18 cellular contexts compared by ENCODE assay signal in the genomic region with DNA sequence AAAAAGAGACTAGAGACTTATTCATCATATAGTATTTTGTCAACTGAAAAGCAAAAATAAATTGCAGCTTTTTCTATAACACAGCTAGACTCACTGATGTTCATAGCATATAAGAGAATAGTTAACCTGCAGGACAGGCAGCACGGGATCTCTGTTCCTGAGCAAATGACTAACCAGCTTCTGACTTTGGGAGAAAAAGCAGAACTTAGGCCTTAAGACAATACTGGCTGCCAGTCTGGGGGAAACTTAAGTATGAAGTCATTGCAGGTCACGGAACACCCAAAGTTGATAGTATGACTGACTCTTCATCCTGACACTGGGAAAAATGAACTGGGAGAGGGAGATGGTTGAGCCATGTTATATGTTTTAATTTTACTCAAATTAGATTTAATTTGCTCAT.
DNase-seq lines count a peak whose midpoint lies in the region; ATAC-seq lines count a peak whose summit lies in the region.
"Had no signal": no experiment of that assay in that cellular context is flagged by ENCODE, and none has a peak within 500 bp of the region (broad histone marks: within the 10 kb centered on the region; RNA-seq: fewer than 3 reads in every experiment).

No MANE protein-coding gene starts in this region.

- intact Hi-C loops in activated T-helper 1 cell treated with anti-CD3 and anti-CD28 coated beads, Interleukin-12 subunit alpha, Interleukin-12 subunit beta, Interleukin-2, Interleukin-4 antibody, amounts not matched to agents 30 ng/mL and 10 ng/mL and 1 ng/mL, durations not matched to agents 14 hours and 24 hours and 36 hours (cut with micrococcal nuclease) = no loop called here

- peaks cover 56% of the 10 kb centered on the region for H3K4me1 Mint-ChIP-seq in T-helper 1 cell treated with Interleukin-12 subunit alpha and Interleukin-12 subunit beta and Interleukin-4 antibody, amounts not matched to agents 30 μg/mL and 1 μg/mL, for 36 hours (ENCODE audit: low read depth)
- H3K4me1 Mint-ChIP-seq in activated T-helper 1 cell treated with anti-CD3 and anti-CD28 coated beads, Interleukin-12 subunit alpha, Interleukin-12 subunit beta, Interleukin-2, Interleukin-4 antibody, amounts not matched to agents 30 ng/mL and 10 ng/mL and 1 ng/mL, durations not matched to agents 14 hours and 24 hours and 36 hours (ENCODE audit: low read depth) = peaks cover 86% of the 10 kb centered on the region
- peaks cover 40% of the 10 kb centered on the region for H3K4me1 Mint-ChIP-seq in stimulated activated effector memory CD8-positive, alpha-beta T cell treated with anti-CD3 and anti-CD28 coated beads, Interleukin-12 subunit alpha, Interleukin-12 subunit beta, amount 100 ng/mL, for 72 hours
- peaks cover 52% of the 10 kb centered on the region for H3K4me1 Mint-ChIP-seq in activated CD8-positive, alpha-beta memory T cell treated with anti-CD3 and anti-CD28 coated beads, Interleukin-2, amount 10 ng/mL, durations not matched to agents 7 days and 5 days

- H3K27ac Mint-ChIP-seq in T-helper 1 cell treated with Interleukin-12 subunit alpha and Interleukin-12 subunit beta and Interleukin-4 antibody, amounts not matched to agents 30 μg/mL and 1 μg/mL, for 36 hours = peak overlapping the region; percentile 29
- H3K27ac Mint-ChIP-seq in activated T-helper 1 cell treated with anti-CD3 and anti-CD28 coated beads, Interleukin-12 subunit alpha, Interleukin-12 subunit beta, Interleukin-2, Interleukin-4 antibody, amounts not matched to agents 30 ng/mL and 10 ng/mL and 1 ng/mL, durations not matched to agents 14 hours and 24 hours and 36 hours = peak overlapping the region; percentile 67
- H3K27ac Mint-ChIP-seq in stimulated activated effector memory CD8-positive, alpha-beta T cell treated with anti-CD3 and anti-CD28 coated beads, Interleukin-12 subunit alpha, Interleukin-12 subunit beta, amount 100 ng/mL, for 72 hours = peak overlapping the region; percentile 4
- no peak overlapping the region for H3K27ac Mint-ChIP-seq in activated CD8-positive, alpha-beta memory T cell treated with anti-CD3 and anti-CD28 coated beads, Interleukin-2, amount 10 ng/mL, durations not matched to agents 7 days and 5 days

- DNase-seq in T-helper 1 cell (no peak), MV-4-11 (lab: John Stamatoyannopoulos, UW) (peak; percentile 78), NCI-H82 (lab: John Stamatoyannopoulos, UW) (no peak), occipital lobe (lab: John Stamatoyannopoulos, UW) (no peak)
- DNase-seq in activated T-helper 1 cell treated with anti-CD3 and anti-CD28 coated beads, Interleukin-12 subunit alpha, Interleukin-12 subunit beta, Interleukin-2, Interleukin-4 antibody, amounts not matched to agents 30 ng/mL and 10 ng/mL and 1 ng/mL, durations not matched to agents 14 hours and 24 hours and 36 hours (ENCODE audit: low spot score) = no peak
- DNase-seq in stimulated activated effector memory CD8-positive, alpha-beta T cell treated with anti-CD3 and anti-CD28 coated beads, Interleukin-12 subunit alpha, Interleukin-12 subunit beta, amount 100 ng/mL, for 72 hours (ENCODE audit: low spot score in 2 of 2) = no peak
- no peak for DNase-seq in activated CD8-positive, alpha-beta memory T cell treated with anti-CD3 and anti-CD28 coated beads, Interleukin-2, amount 10 ng/mL, durations not matched to agents 7 days and 5 days
- DNase-seq: C1 segment of cervical spinal cord, COR-L47, DMS153, EL, Karpas-422, NCI-H2107, NCI-H345, NCI-H69, SJCRH30 had no signal

- ATAC-seq in stimulated activated effector memory CD8-positive, alpha-beta T cell treated with anti-CD3 and anti-CD28 coated beads, Interleukin-12 subunit alpha, Interleukin-12 subunit beta, amount 100 ng/mL, for 72 hours = no peak
- no peak for ATAC-seq in activated CD8-positive, alpha-beta memory T cell treated with anti-CD3 and anti-CD28 coated beads, Interleukin-2, amount 10 ng/mL, durations not matched to agents 7 days and 5 days
- ATAC-seq: HCT116 had no signal

- H3K27me3 Mint-ChIP-seq in T-helper 1 cell treated with Interleukin-12 subunit alpha and Interleukin-12 subunit beta and Interleukin-4 antibody, amounts not matched to agents 30 μg/mL and 1 μg/mL, for 36 hours (ENCODE audit: low read depth) = no peaks in the 10 kb centered on the region
- no peaks in the 10 kb centered on the region for H3K27me3 Mint-ChIP-seq in activated T-helper 1 cell treated with anti-CD3 and anti-CD28 coated beads, Interleukin-12 subunit alpha, Interleukin-12 subunit beta, Interleukin-2, Interleukin-4 antibody, amounts not matched to agents 30 ng/mL and 10 ng/mL and 1 ng/mL, durations not matched to agents 14 hours and 24 hours and 36 hours (ENCODE audit: insufficient read depth)
- no peaks in the 10 kb centered on the region for H3K27me3 Mint-ChIP-seq in activated CD8-positive, alpha-beta memory T cell treated with anti-CD3 and anti-CD28 coated beads, Interleukin-2, amount 10 ng/mL, durations not matched to agents 7 days and 5 days

- H3K9me3 Mint-ChIP-seq in T-helper 1 cell treated with Interleukin-12 subunit alpha and Interleukin-12 subunit beta and Interleukin-4 antibody, amounts not matched to agents 30 μg/mL and 1 μg/mL, for 36 hours = no peaks in the 10 kb centered on the region
- peaks cover 11% of the 10 kb centered on the region for H3K9me3 Mint-ChIP-seq in activated T-helper 1 cell treated with anti-CD3 and anti-CD28 coated beads, Interleukin-12 subunit alpha, Interleukin-12 subunit beta, Interleukin-2, Interleukin-4 antibody, amounts not matched to agents 30 ng/mL and 10 ng/mL and 1 ng/mL, durations not matched to agents 14 hours and 24 hours and 36 hours
- peaks cover 2% of the 10 kb centered on the region for H3K9me3 Mint-ChIP-seq in stimulated activated effector memory CD8-positive, alpha-beta T cell treated with anti-CD3 and anti-CD28 coated beads, Interleukin-12 subunit alpha, Interleukin-12 subunit beta, amount 100 ng/mL, for 72 hours
- no peaks in the 10 kb centered on the region for H3K9me3 Mint-ChIP-seq in activated CD8-positive, alpha-beta memory T cell treated with anti-CD3 and anti-CD28 coated beads, Interleukin-2, amount 10 ng/mL, durations not matched to agents 7 days and 5 days (ENCODE audit: low read depth)

- H3K4me3 Mint-ChIP-seq in T-helper 1 cell treated with Interleukin-12 subunit alpha and Interleukin-12 subunit beta and Interleukin-4 antibody, amounts not matched to agents 30 μg/mL and 1 μg/mL, for 36 hours = no peak overlapping the region
- no peak overlapping the region for H3K4me3 Mint-ChIP-seq in activated T-helper 1 cell treated with anti-CD3 and anti-CD28 coated beads, Interleukin-12 subunit alpha, Interleukin-12 subunit beta, Interleukin-2, Interleukin-4 antibody, amounts not matched to agents 30 ng/mL and 10 ng/mL and 1 ng/mL, durations not matched to agents 14 hours and 24 hours and 36 hours
- H3K4me3 Mint-ChIP-seq in stimulated activated effector memory CD8-positive, alpha-beta T cell treated with anti-CD3 and anti-CD28 coated beads, Interleukin-12 subunit alpha, Interleukin-12 subunit beta, amount 100 ng/mL, for 72 hours = no peak overlapping the region
- H3K4me3 Mint-ChIP-seq in activated CD8-positive, alpha-beta memory T cell treated with anti-CD3 and anti-CD28 coated beads, Interleukin-2, amount 10 ng/mL, durations not matched to agents 7 days and 5 days = no peak overlapping the region

- peaks cover 25% of the 10 kb centered on the region for H3K36me3 Mint-ChIP-seq in T-helper 1 cell treated with Interleukin-12 subunit alpha and Interleukin-12 subunit beta and Interleukin-4 antibody, amounts not matched to agents 30 μg/mL and 1 μg/mL, for 36 hours (ENCODE audit: low read depth)
- peaks cover 32% of the 10 kb centered on the region for H3K36me3 Mint-ChIP-seq in activated T-helper 1 cell treated with anti-CD3 and anti-CD28 coated beads, Interleukin-12 subunit alpha, Interleukin-12 subunit beta, Interleukin-2, Interleukin-4 antibody, amounts not matched to agents 30 ng/mL and 10 ng/mL and 1 ng/mL, durations not matched to agents 14 hours and 24 hours and 36 hours (ENCODE audit: low read depth)
- peaks cover 69% of the 10 kb centered on the region for H3K36me3 Mint-ChIP-seq in stimulated activated effector memory CD8-positive, alpha-beta T cell treated with anti-CD3 and anti-CD28 coated beads, Interleukin-12 subunit alpha, Interleukin-12 subunit beta, amount 100 ng/mL, for 72 hours
- peaks cover 41% of the 10 kb centered on the region for H3K36me3 Mint-ChIP-seq in activated CD8-positive, alpha-beta memory T cell treated with anti-CD3 and anti-CD28 coated beads, Interleukin-2, amount 10 ng/mL, durations not matched to agents 7 days and 5 days

- CTCF ChIA-PET in activated CD8-positive, alpha-beta memory T cell treated with anti-CD3 and anti-CD28 coated beads, Interleukin-2, amount 10 ng/mL, durations not matched to agents 7 days and 5 days (lab: Charles Lee) = no interaction called here
